9 cellular contexts compared by ENCODE assay signal in the genomic region with DNA sequence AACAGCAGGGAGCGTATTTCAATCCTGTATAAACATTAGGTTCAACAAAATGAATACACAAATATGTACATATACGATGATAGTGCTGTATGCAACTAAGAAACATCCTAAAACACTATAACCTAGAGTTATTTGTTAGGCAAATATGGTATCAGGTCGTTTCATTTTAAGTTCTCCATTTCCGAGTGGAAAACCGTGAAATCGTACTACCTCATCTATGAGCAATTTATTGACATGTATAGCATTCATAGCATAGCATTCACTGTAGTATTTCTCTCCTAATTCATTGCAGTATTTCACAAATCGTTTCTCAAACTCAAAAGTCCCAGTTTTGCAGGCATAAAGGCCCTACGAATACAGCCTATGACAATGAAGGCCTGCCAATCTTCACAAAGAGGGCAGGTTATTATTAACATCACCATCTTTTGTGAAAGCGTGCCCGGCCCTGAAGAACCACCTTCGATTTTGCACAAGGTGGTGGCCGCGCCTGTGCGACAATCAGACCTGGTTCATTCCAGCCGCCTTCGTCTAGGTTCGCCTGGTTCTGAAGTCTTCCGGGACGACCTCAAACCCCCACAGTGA. TPM values are rescaled to one million over a fixed set of nuclear protein-coding genes. Genes with fewer than 3 reads are reported as not detected.
DNase-seq lines count a peak whose midpoint lies in the region; ATAC-seq, FAIRE-seq and TF ChIP-seq lines count a peak whose summit lies in the region.
"Had no signal": no experiment of that assay in that cellular context is flagged by ENCODE, and none has a peak within 500 bp of the region (broad histone marks: within the 10 kb centered on the region; RNA-seq: fewer than 3 reads in every experiment).

No MANE protein-coding gene starts in this region.

- peak overlapping the region; percentile 94 for H3K27ac Mint-ChIP-seq in activated CD4-positive, alpha-beta T cell treated with anti-CD3 and anti-CD28 coated beads for 36 hours
- H3K27ac Mint-ChIP-seq in nephron, result peak overlapping the region; percentile 92 to 98 (median 96)

- WGBS in H1 (ENCODE audit: extremely low coverage in 1 of 2, insufficient coverage in 1 of 2, insufficient read length in 1 of 2, insufficient replicate concordance in 2 of 2, low coverage in 1 of 2, low lambda C conversion rate in 2 of 2, missing lambda C conversion rate in 1 of 2), 2 experiments, result 5% methylated on average over 19 of the region's 19 CpGs; no CpG with 5 or more reads in 1 of the 2 experiments

- H3K36me3 ChIP-seq in H1 (ENCODE audit: control insufficient read depth in 2 of 4, insufficient read depth in 4 of 4, low read length in 3 of 4), result peaks cover 0 to 19% (median under 1%) of the 10 kb centered on the region in 4 experiments; a peak in 2 of 8 replicates

- no peak for FAIRE-seq in H1 (lab: Jason Lieb, UNC)
- FAIRE-seq: islet of Langerhans had no signal

- no peaks in the 10 kb centered on the region for H3K27me3 Mint-ChIP-seq in activated CD4-positive, alpha-beta T cell treated with anti-CD3 and anti-CD28 coated beads for 36 hours
- no peaks in the 10 kb centered on the region for H3K27me3 Mint-ChIP-seq in nephron (ENCODE audit: low read depth)

- peak overlapping the region; percentile 89 to 91 for H3K4me2 ChIP-seq in H1 (ENCODE audit: insufficient read depth in 1 of 2, low read depth in 2 of 2, low read length in 2 of 2)

- no peak for DNase-seq in activated CD4-positive, alpha-beta T cell treated with anti-CD3 and anti-CD28 coated beads for 36 hours
- no peak for DNase-seq in activated CD4-positive, alpha-beta T cell treated with anti-CD3 and anti-CD28 coated beads for 1 hour
- no peak for DNase-seq in H1 (ENCODE audit: low read depth in 1 of 2, low spot score in 2 of 2)
- DNase-seq in GF-D8 (lab: John Stamatoyannopoulos, UW), result no peak
- DNase-seq in NCI-H1436 (lab: John Stamatoyannopoulos, UW), result no peak

- peaks cover 30% of the 10 kb centered on the region for H3K4me1 Mint-ChIP-seq in activated CD4-positive, alpha-beta T cell treated with anti-CD3 and anti-CD28 coated beads for 36 hours
- peaks cover 30% of the 10 kb centered on the region for H3K4me1 Mint-ChIP-seq in nephron

- CTCF ChIA-PET in activated CD4-positive, alpha-beta T cell treated with anti-CD3 and anti-CD28 coated beads for 36 hours (lab: Charles Lee), result interaction anchor here (0.9 to 3.3 kb wide), 4 partner anchors 12 to 146 kb away, joined by 3 to 27 read pairs (median 3); no protein-coding TSS in a partner anchor
- CTCF ChIA-PET in H1 (lab: Charles Lee; ENCODE audit: partially characterized antibody), result interaction anchor here (0.6 to 2.1 kb wide), 4 partner anchors 11 to 878 kb away, joined by 4 to 9 read pairs (median 5); no protein-coding TSS in a partner anchor

- TF ChIP-seq CTCF in H1 (IDR thresholded peaks at IDR 0.05; ENCODE audit: control extremely low read depth in 1 of 3, insufficient read depth in 1 of 3, low read depth in 1 of 3, low read length in 3 of 3) (no peak), nephron (IDR thresholded peaks at IDR 0.05; ENCODE audit: unreplicated experiment in 3 of 3) (no peak)

- no peaks in the 10 kb centered on the region for H4K20me1 ChIP-seq in H1 (replicated peaks in 1 of 2; ENCODE audit: control insufficient read depth in 1 of 2, insufficient read depth in 2 of 2, low read length in 2 of 2)

- no peak overlapping the region for H2BK12ac ChIP-seq in H1 (ENCODE audit: low read depth, low read length)

- H2BK20ac ChIP-seq in H1 (ENCODE audit: low read length), result no peak overlapping the region

- H3K79me2 ChIP-seq in H1 (ENCODE audit: control insufficient read depth in 1 of 2, insufficient read depth in 2 of 2, low read length in 2 of 2), result peaks cover 10 to 53% of the 10 kb centered on the region in 2 experiments

- H3K56ac ChIP-seq in H1 (replicated peaks; ENCODE audit: insufficient read length, low read depth, low read length), result peak overlapping the region; percentile 43

- H2BK5ac ChIP-seq in H1 (ENCODE audit: low read depth, low read length), result peak overlapping the region; percentile 74; the same call in 1 of the 2 replicates

- H3K4me3 ChIP-seq in H1 (ENCODE audit: extremely low read depth in 1 of 4, insufficient read depth in 2 of 4, low read depth in 3 of 4, low read length in 4 of 4), result peak overlapping the region; percentile 78 to 85 (median 82)

- peak overlapping the region; percentile 83 for H3K27ac ChIP-seq in H1 (ENCODE audit: low read depth, low read length)

- POLR2A ChIA-PET in activated CD4-positive, alpha-beta T cell treated with anti-CD3 and anti-CD28 coated beads for 36 hours (lab: Charles Lee), result interaction anchor here (0.6 to 2.4 kb wide), 5 partner anchors 10 to 311 kb away, joined by 3 to 17 read pairs (median 7); partner anchors contain the start of genes KLLN and PTEN
- POLR2A ChIA-PET in H1 (lab: Charles Lee; ENCODE audit: partially characterized antibody), result interaction anchor here (0.6 to 2.6 kb wide), 9 partner anchors 16 to 733 kb away, joined by 3 to 24 read pairs (median 3); partner anchors contain the start of genes KLLN and PTEN

- H3K4ac ChIP-seq in H1 (replicated peaks; ENCODE audit: insufficient read length, low read depth, low read length), result no peak overlapping the region

- ATAC-seq in activated CD4-positive, alpha-beta T cell treated with anti-CD3 and anti-CD28 coated beads for 36 hours, result peak; percentile 13
- ATAC-seq in HG02798 (IDR thresholded peaks at IDR 0.05; ENCODE audit: poor library complexity, unreplicated experiment), result peak; percentile 21

- no peaks in the 10 kb centered on the region for H3K79me1 ChIP-seq in H1 (ENCODE audit: low read depth, low read length)

- peaks cover 17% of the 10 kb centered on the region for H3K36me3 Mint-ChIP-seq in activated CD4-positive, alpha-beta T cell treated with anti-CD3 and anti-CD28 coated beads for 36 hours (ENCODE audit: low read depth)
- H3K36me3 Mint-ChIP-seq in nephron (ENCODE audit: low read depth), result peaks cover 20% of the 10 kb centered on the region

- no peak overlapping the region for H4K8ac ChIP-seq in H1 (ENCODE audit: extremely low read depth, insufficient read depth, low read length)

- no peaks in the 10 kb centered on the region for H3K27me3 ChIP-seq in H1 (replicated peaks in 1 of 4; ENCODE audit: control insufficient read depth in 3 of 4, extremely low read depth in 1 of 4, insufficient read depth in 3 of 4, low read length in 3 of 4)

- intact Hi-C loops in activated CD4-positive, alpha-beta T cell treated with anti-CD3 and anti-CD28 coated beads for 36 hours (cut with DNase I, micrococcal nuclease), result loop anchor here (2.0 to 5.0 kb wide), 4 partner anchors 55 to 1065 kb away; partner anchors contain the start of gene STAMBPL1 (in 1 of the 2)

- H2AK5ac ChIP-seq in H1 (ENCODE audit: low read depth, low read length), result no peak overlapping the region

- H3K9me3 Mint-ChIP-seq in activated CD4-positive, alpha-beta T cell treated with anti-CD3 and anti-CD28 coated beads for 36 hours (ENCODE audit: low read depth), result no peaks in the 10 kb centered on the region
- no peaks in the 10 kb centered on the region for H3K9me3 Mint-ChIP-seq in nephron

- H2BK15ac ChIP-seq in H1 (ENCODE audit: low read length), result no peak overlapping the region

- no peak overlapping the region for H3K14ac ChIP-seq in H1 (ENCODE audit: insufficient read length)

- TF ChIP-seq RAD21 in H1 (IDR thresholded peaks at IDR 0.05 in 1 of 2, conservative IDR thresholded peaks at IDR 0.05 in 1 of 2; ENCODE audit: low read depth in 2 of 2, low read length in 2 of 2), result no peak

- peak overlapping the region; percentile 89 for H3K4me3 Mint-ChIP-seq in activated CD4-positive, alpha-beta T cell treated with anti-CD3 and anti-CD28 coated beads for 36 hours
- peak overlapping the region; percentile 97 to 100 (median 99) for H3K4me3 Mint-ChIP-seq in nephron

- H4K5ac ChIP-seq in H1 (ENCODE audit: insufficient read length, low read depth, low read length), result peak overlapping the region; percentile 42

- peak overlapping the region; percentile 74 to 94 (median 82) for H3K9ac ChIP-seq in H1 (replicated peaks in 1 of 4; ENCODE audit: extremely low read depth in 1 of 4, low read depth in 3 of 4, low read length in 3 of 4)

- no peak overlapping the region for H3K23ac ChIP-seq in H1 (ENCODE audit: insufficient read length)

- no peak for TF ChIP-seq EP300 in H1 (IDR thresholded peaks at IDR 0.05; ENCODE audit: borderline replicate concordance in 1 of 2, low read depth in 2 of 2, low read length in 2 of 2)

- peak overlapping the region; percentile 52 for H2AFZ ChIP-seq in H1 (ENCODE audit: low read length)

- peaks cover 0 to 3% (median 0%) of the 10 kb centered on the region in 4 experiments; a peak in 2 of 7 replicates for H3K4me1 ChIP-seq in H1 (replicated peaks in 1 of 4; ENCODE audit: control insufficient read depth in 3 of 4, insufficient read depth in 4 of 4, low read length in 3 of 4)

- peaks cover 8% of the 10 kb centered on the region for H3K23me2 ChIP-seq in H1 (ENCODE audit: low read depth, low read length)

- TF ChIP-seq POLR2A in H1 (IDR thresholded peaks at IDR 0.05; ENCODE audit: control extremely low read depth in 1 of 2, low read depth in 2 of 2, low read length in 2 of 2), result no peak

- H2BK120ac ChIP-seq in H1 (replicated peaks; ENCODE audit: low read depth, low read length), result no peak overlapping the region

- no peaks in the 10 kb centered on the region for H3K9me3 ChIP-seq in H1 (ENCODE audit: insufficient read depth in 2 of 2, low read depth in 1 of 2, low read length in 1 of 2)

- H3K18ac ChIP-seq in H1 (ENCODE audit: extremely low read depth, low read length), result peak overlapping the region; percentile 78

- no peak overlapping the region for H4K91ac ChIP-seq in H1 (replicated peaks; ENCODE audit: insufficient read length, low read length)

RNA-seq across cellular contexts. Expression of gene ATAD1, which starts 0.6 kb away (rescaled TPM):
- 10 to 100 TPM; 34.2 to 46.8 TPM for total RNA-seq in activated CD4-positive, alpha-beta T cell treated with anti-CD3 and anti-CD28 coated beads for 36 hours
- polyA plus RNA-seq in PFSK-1 (2012; ENCODE audit: insufficient read length, low read depth), result 13.2 TPM
- 35.3 and 35.9 TPM in 2 replicates for total RNA-seq in H1 (2021; fragmentation: NEBNext Ultra II Directional; extraction: Animal tissue kit (Norgen Biotek cat#: 25700))
- 4.2 and 8.9 TPM in 2 replicates for polyA plus RNA-seq in H1 (2011; rRNA removed)
- 12.8 TPM for polyA plus RNA-seq in H1 (2011; cell fraction: cytosol; rRNA removed)
- 4.1 TPM for polyA plus RNA-seq in H1 (2011; cell fraction: nucleus; rRNA removed)
- 13.8 to 32.3 TPM (median 15.0 TPM) in 4 replicates for polyA plus RNA-seq in H1 (2012, experiment 1 of 2)
- 1.9 TPM for polyA plus RNA-seq in H1 (2012, experiment 2 of 2)
- 36.3 TPM for polyA plus RNA-seq in H1 (2013, experiment 1 of 2)
- 44.9 TPM for polyA plus RNA-seq in H1 (2013, experiment 2 of 2)
- 12.5 and 19.6 TPM in 2 replicates for polyA minus RNA-seq in H1 (2011; rRNA and poly(A)+ RNA removed)
- polyA minus RNA-seq in H1 (2011; cell fraction: cytosol; rRNA and poly(A)+ RNA removed), result 13.4 TPM
- polyA minus RNA-seq in H1 (2011; cell fraction: nucleus; rRNA and poly(A)+ RNA removed), result 25.3 TPM

RNA-seq across cellular contexts. Expression of gene KLLN, which starts 46.0 kb away (rescaled TPM):
- total RNA-seq in activated CD4-positive, alpha-beta T cell treated with anti-CD3 and anti-CD28 coated beads for 36 hours, result under 1 TPM; 0.30 to 0.34 TPM
- polyA plus RNA-seq in PFSK-1 (2012; ENCODE audit: insufficient read length, low read depth), result not detected
- 0.71 and 0.73 TPM in 2 replicates for total RNA-seq in H1 (2021; fragmentation: NEBNext Ultra II Directional; extraction: Animal tissue kit (Norgen Biotek cat#: 25700))
- polyA plus RNA-seq in H1 (2011; rRNA removed), result 0.24 TPM in 2 replicates
- 0.19 TPM for polyA plus RNA-seq in H1 (2011; cell fraction: cytosol; rRNA removed)
- 0.37 TPM for polyA plus RNA-seq in H1 (2011; cell fraction: nucleus; rRNA removed)
- polyA plus RNA-seq in H1 (2012, experiment 1 of 2), result 0.37 to 0.64 TPM (median 0.46 TPM) in 4 replicates
- 0.16 TPM for polyA plus RNA-seq in H1 (2012, experiment 2 of 2)
- 0.16 TPM for polyA plus RNA-seq in H1 (2013, experiment 1 of 2)
- 0.26 TPM for polyA plus RNA-seq in H1 (2013, experiment 2 of 2)
- polyA minus RNA-seq in H1 (2011; rRNA and poly(A)+ RNA removed), result 0.76 and 1.2 TPM in 2 replicates
- polyA minus RNA-seq in H1 (2011; cell fraction: cytosol; rRNA and poly(A)+ RNA removed), result 0.22 TPM
- polyA minus RNA-seq in H1 (2011; cell fraction: nucleus; rRNA and poly(A)+ RNA removed), result 2.8 TPM

RNA-seq across cellular contexts. Expression of gene PTEN, which starts 46.0 kb away (rescaled TPM):
- 10 to 100 TPM; 38.1 to 42.1 TPM for total RNA-seq in activated CD4-positive, alpha-beta T cell treated with anti-CD3 and anti-CD28 coated beads for 36 hours
- polyA plus RNA-seq in PFSK-1 (2012; ENCODE audit: insufficient read length, low read depth), result 19.7 TPM
- total RNA-seq in H1 (2021; fragmentation: NEBNext Ultra II Directional; extraction: Animal tissue kit (Norgen Biotek cat#: 25700)), result 48.7 and 51.2 TPM in 2 replicates
- polyA plus RNA-seq in H1 (2011; rRNA removed), result 4.2 and 6.3 TPM in 2 replicates
- polyA plus RNA-seq in H1 (2011; cell fraction: cytosol; rRNA removed), result 9.9 TPM
- 12.0 TPM for polyA plus RNA-seq in H1 (2011; cell fraction: nucleus; rRNA removed)
- polyA plus RNA-seq in H1 (2012, experiment 1 of 2), result 18.2 to 45.1 TPM (median 19.4 TPM) in 4 replicates
- polyA plus RNA-seq in H1 (2012, experiment 2 of 2), result 1.3 TPM
- polyA plus RNA-seq in H1 (2013, experiment 1 of 2), result 20.6 TPM
- 18.6 TPM for polyA plus RNA-seq in H1 (2013, experiment 2 of 2)
- 48.6 and 57.5 TPM in 2 replicates for polyA minus RNA-seq in H1 (2011; rRNA and poly(A)+ RNA removed)
- polyA minus RNA-seq in H1 (2011; cell fraction: cytosol; rRNA and poly(A)+ RNA removed), result 27.1 TPM
- 199 TPM for polyA minus RNA-seq in H1 (2011; cell fraction: nucleus; rRNA and poly(A)+ RNA removed)
